In genomic region chr7:65038767-65039166, GRCh38 we compare ENCODE assay signal across 8 cellular contexts. TPM values are rescaled to one million over a fixed set of nuclear protein-coding genes. Genes with fewer than 3 reads are reported as not detected.
DNase-seq lines count a peak whose midpoint lies in the region; ATAC-seq and TF ChIP-seq lines count a peak whose summit lies in the region.
"Not testable (repeated sequence)": the region's sequence is repeated elsewhere in the genome, so short reads cannot be mapped to it uniquely, and the experiment has no call there.

No MANE protein-coding gene starts in this region.

- BruUV-seq in PC-9 (replicated peaks; lab: Mats Ljungman, UMichigan) = not testable (repeated sequence)

- peaks cover 10 to 17% (median 14%) of the 10 kb centered on the region in 4 donors for H3K4me1 Mint-ChIP-seq in CD4-positive, alpha-beta memory T cell
- H3K4me1 Mint-ChIP-seq in activated T-helper 1 cell treated with anti-CD3 and anti-CD28 coated beads, Interleukin-12 subunit alpha, Interleukin-12 subunit beta, Interleukin-2, Interleukin-4 antibody, amounts not matched to agents 30 ng/mL and 10 ng/mL and 1 ng/mL, durations not matched to agents 14 hours and 24 hours and 36 hours (ENCODE audit: low read depth) = peaks cover 16% of the 10 kb centered on the region
- H3K4me1 Mint-ChIP-seq in memory B cell = not testable (repeated sequence)

- ATAC-seq in GM21390 (IDR thresholded peaks at IDR 0.05; ENCODE audit: unreplicated experiment) (peak; percentile 26), HG03571 (IDR thresholded peaks at IDR 0.05; ENCODE audit: unreplicated experiment) (peak; percentile 18)
- not testable (repeated sequence) for ATAC-seq in memory B cell (ENCODE audit: low read depth)

- H3K36me3 Mint-ChIP-seq in CD4-positive, alpha-beta memory T cell; activated T-helper 1 cell treated with anti-CD3 and anti-CD28 coated beads, Interleukin-12 subunit alpha, Interleukin-12 subunit beta, Interleukin-2, Interleukin-4 antibody, amounts not matched to agents 30 ng/mL and 10 ng/mL and 1 ng/mL, durations not matched to agents 14 hours and 24 hours and 36 hours (ENCODE audit: low read depth); memory B cell: not testable (repeated sequence)

- not testable (repeated sequence) for H3K36me3 ChIP-seq in CD4-positive, alpha-beta memory T cell (ENCODE audit: insufficient read depth, low read length); PC-9 (ENCODE audit: low read depth)

- peak overlapping the region; percentile 14 for H3K27ac ChIP-seq in CD4-positive, alpha-beta memory T cell (ENCODE audit: low read depth, low read length)
- peak overlapping the region; percentile 53 for H3K27ac ChIP-seq in PC-9

- peak in 3 of 5 donors; percentile 3 to 55 (median 18) for DNase-seq in CD4-positive, alpha-beta memory T cell
- DNase-seq in PC-9 (peak; percentile 29 to 38), memory B cell (ENCODE audit: low spot score in 2 of 2) (peak in 1 of 2 donors; percentile 30)
- peak; percentile 18 for DNase-seq in activated T-helper 1 cell treated with anti-CD3 and anti-CD28 coated beads, Interleukin-12 subunit alpha, Interleukin-12 subunit beta, Interleukin-2, Interleukin-4 antibody, amounts not matched to agents 30 ng/mL and 10 ng/mL and 1 ng/mL, durations not matched to agents 14 hours and 24 hours and 36 hours (ENCODE audit: low spot score)
- not testable (repeated sequence) for DNase-seq in epithelial cell of proximal tubule (ENCODE audit: low read depth)
- DNase-seq in stimulated activated CD4-positive, alpha-beta T cell treated with anti-CD3 and anti-CD28 coated beads, Interleukin-4, amount 100 ng/mL, for 24 hours = peak; percentile 18

- intact Hi-C loops in CD4-positive, alpha-beta memory T cell (cut with micrococcal nuclease) = loop anchor here (1.0 to 5.0 kb wide), 6 partner anchors 32 to 1136 kb away; partner anchors contain the start of genes ERV3-1 and ZNF92
- intact Hi-C loops in PC-9 (cut with micrococcal nuclease; ENCODE audit: unreplicated experiment) = loop anchor here (1.0 kb wide), 1 partner anchor 43 kb away; no protein-coding TSS in a partner anchor
- intact Hi-C loops in activated T-helper 1 cell treated with anti-CD3 and anti-CD28 coated beads, Interleukin-12 subunit alpha, Interleukin-12 subunit beta, Interleukin-2, Interleukin-4 antibody, amounts not matched to agents 30 ng/mL and 10 ng/mL and 1 ng/mL, durations not matched to agents 14 hours and 24 hours and 36 hours (cut with micrococcal nuclease) = loop anchor here (1.0 to 5.0 kb wide), 9 partner anchors 32 to 732 kb away; partner anchors contain the start of genes ERV3-1, ZNF107, ZNF138 and ZNF273

- CTCF ChIA-PET in CD4-positive, alpha-beta memory T cell (lab: Charles Lee; ENCODE audit: partially characterized antibody) = interaction anchor here (2.9 kb wide), 1 partner anchor 32 kb away, joined by 12 read pairs; the partner anchor contains the start of gene ERV3-1
- CTCF ChIA-PET in PC-9 (lab: Charles Lee) = not testable (repeated sequence)

- H3K27me3 Mint-ChIP-seq in CD4-positive, alpha-beta memory T cell; activated T-helper 1 cell treated with anti-CD3 and anti-CD28 coated beads, Interleukin-12 subunit alpha, Interleukin-12 subunit beta, Interleukin-2, Interleukin-4 antibody, amounts not matched to agents 30 ng/mL and 10 ng/mL and 1 ng/mL, durations not matched to agents 14 hours and 24 hours and 36 hours (ENCODE audit: insufficient read depth); memory B cell: not testable (repeated sequence)

- H3K9me2 ChIP-seq in PC-9 (ENCODE audit: insufficient read depth) = not testable (repeated sequence)

- not testable (repeated sequence) for H3K9me3 ChIP-seq in CD4-positive, alpha-beta memory T cell (ENCODE audit: control insufficient read depth in 1 of 2, low read length in 2 of 2); PC-9 (ENCODE audit: insufficient read depth, low read depth)

- peak overlapping the region; percentile 70 to 93 (median 88) for H3K4me3 Mint-ChIP-seq in CD4-positive, alpha-beta memory T cell
- peak overlapping the region; percentile 90 for H3K4me3 Mint-ChIP-seq in activated T-helper 1 cell treated with anti-CD3 and anti-CD28 coated beads, Interleukin-12 subunit alpha, Interleukin-12 subunit beta, Interleukin-2, Interleukin-4 antibody, amounts not matched to agents 30 ng/mL and 10 ng/mL and 1 ng/mL, durations not matched to agents 14 hours and 24 hours and 36 hours
- H3K4me3 Mint-ChIP-seq in memory B cell = peak overlapping the region; percentile 79

- H3K27ac Mint-ChIP-seq in CD4-positive, alpha-beta memory T cell = peak overlapping the region; percentile 38 to 92 (median 85)
- H3K27ac Mint-ChIP-seq in activated T-helper 1 cell treated with anti-CD3 and anti-CD28 coated beads, Interleukin-12 subunit alpha, Interleukin-12 subunit beta, Interleukin-2, Interleukin-4 antibody, amounts not matched to agents 30 ng/mL and 10 ng/mL and 1 ng/mL, durations not matched to agents 14 hours and 24 hours and 36 hours = peak overlapping the region; percentile 74
- H3K27ac Mint-ChIP-seq in memory B cell = peak overlapping the region; percentile 84

- peak overlapping the region; percentile 60; the same call in 1 of the 2 replicates for H2AFZ ChIP-seq in PC-9

- H3K79me2 ChIP-seq in PC-9 (ENCODE audit: low read depth) = peaks cover 24% of the 10 kb centered on the region

- H3K27me3 ChIP-seq in CD4-positive, alpha-beta memory T cell (ENCODE audit: insufficient read depth, low read length); PC-9 (ENCODE audit: insufficient read depth, low read depth): not testable (repeated sequence)

- H3K4me1 ChIP-seq in CD4-positive, alpha-beta memory T cell (ENCODE audit: insufficient read depth, low read length) = peaks cover 14% of the 10 kb centered on the region
- H3K4me1 ChIP-seq in PC-9 (replicated peaks; ENCODE audit: insufficient read depth) = peaks cover 10% of the 10 kb centered on the region

- not testable (repeated sequence) for TF ChIP-seq CTCF in PC-9 (conservative IDR thresholded peaks at IDR 0.05); epithelial cell of proximal tubule (conservative IDR thresholded peaks at IDR 0.05; ENCODE audit: low read depth, low read length)

- not testable (repeated sequence) for H3K9me3 Mint-ChIP-seq in CD4-positive, alpha-beta memory T cell; activated T-helper 1 cell treated with anti-CD3 and anti-CD28 coated beads, Interleukin-12 subunit alpha, Interleukin-12 subunit beta, Interleukin-2, Interleukin-4 antibody, amounts not matched to agents 30 ng/mL and 10 ng/mL and 1 ng/mL, durations not matched to agents 14 hours and 24 hours and 36 hours; memory B cell

- not testable (repeated sequence) for H3F3A ChIP-seq in PC-9 (ENCODE audit: insufficient read depth, low read depth)

- POLR2A ChIA-PET in CD4-positive, alpha-beta memory T cell (lab: Charles Lee; ENCODE audit: partially characterized antibody) = interaction anchor here (1.4 to 2.2 kb wide), 5 partner anchors 33 to 732 kb away, joined by 3 to 34 read pairs (median 6); partner anchors contain the start of genes ERV3-1, ZNF107 and ZNF273
- POLR2A ChIA-PET in PC-9 (lab: Charles Lee; ENCODE audit: unreplicated experiment) = not testable (repeated sequence)

- H3K4me3 ChIP-seq in CD4-positive, alpha-beta memory T cell (ENCODE audit: low read length in 2 of 2) = peak overlapping the region; percentile 3 to 64
- H3K4me3 ChIP-seq in PC-9 = peak overlapping the region; percentile 73
- peak overlapping the region; percentile 66 for H3K4me3 ChIP-seq in epithelial cell of proximal tubule (ENCODE audit: low read depth, low read length)

- peak overlapping the region; percentile 90 for H3K4me2 ChIP-seq in PC-9

- H4K20me1 ChIP-seq in PC-9 (ENCODE audit: insufficient read depth) = not testable (repeated sequence)

RNA-seq across cellular contexts. Expression of gene ERV3-1, which starts 32.3 kb away (rescaled TPM):
- total RNA-seq in CD4-positive, alpha-beta memory T cell = 10 to 100 TPM; 18.4 to 19.9 TPM
- 1 to 10 TPM; 5.3 to 9.8 TPM for polyA plus RNA-seq in CD4-positive, alpha-beta memory T cell
- total RNA-seq in PC-9 (2021) (14.0 and 22.5 TPM in 2 replicates), epithelial cell of proximal tubule (9.7 and 11.0 TPM in 2 replicates)
- 6.7 and 8.7 TPM in 2 replicates for total RNA-seq in activated T-helper 1 cell treated with anti-CD3 and anti-CD28 coated beads, Interleukin-12 subunit alpha, Interleukin-12 subunit beta, Interleukin-2, Interleukin-4 antibody, amounts not matched to agents 30 ng/mL and 10 ng/mL and 1 ng/mL, durations not matched to agents 14 hours and 24 hours and 36 hours

RNA-seq across cellular contexts. Expression of gene ZNF117, which starts 47.9 kb away (rescaled TPM):
- 1 to 10 TPM; 5.2 to 5.3 TPM for total RNA-seq in CD4-positive, alpha-beta memory T cell
- polyA plus RNA-seq in CD4-positive, alpha-beta memory T cell = under 1 TPM; 0.78 to 0.84 TPM
- 7.3 and 12.6 TPM in 2 replicates for total RNA-seq in PC-9 (2021)
- 3.1 TPM in 2 replicates for total RNA-seq in activated T-helper 1 cell treated with anti-CD3 and anti-CD28 coated beads, Interleukin-12 subunit alpha, Interleukin-12 subunit beta, Interleukin-2, Interleukin-4 antibody, amounts not matched to agents 30 ng/mL and 10 ng/mL and 1 ng/mL, durations not matched to agents 14 hours and 24 hours and 36 hours
- total RNA-seq in epithelial cell of proximal tubule = 2.0 and 3.6 TPM in 2 replicates
